ENCODE assay signal across 1 cellular context in the genomic region with DNA sequence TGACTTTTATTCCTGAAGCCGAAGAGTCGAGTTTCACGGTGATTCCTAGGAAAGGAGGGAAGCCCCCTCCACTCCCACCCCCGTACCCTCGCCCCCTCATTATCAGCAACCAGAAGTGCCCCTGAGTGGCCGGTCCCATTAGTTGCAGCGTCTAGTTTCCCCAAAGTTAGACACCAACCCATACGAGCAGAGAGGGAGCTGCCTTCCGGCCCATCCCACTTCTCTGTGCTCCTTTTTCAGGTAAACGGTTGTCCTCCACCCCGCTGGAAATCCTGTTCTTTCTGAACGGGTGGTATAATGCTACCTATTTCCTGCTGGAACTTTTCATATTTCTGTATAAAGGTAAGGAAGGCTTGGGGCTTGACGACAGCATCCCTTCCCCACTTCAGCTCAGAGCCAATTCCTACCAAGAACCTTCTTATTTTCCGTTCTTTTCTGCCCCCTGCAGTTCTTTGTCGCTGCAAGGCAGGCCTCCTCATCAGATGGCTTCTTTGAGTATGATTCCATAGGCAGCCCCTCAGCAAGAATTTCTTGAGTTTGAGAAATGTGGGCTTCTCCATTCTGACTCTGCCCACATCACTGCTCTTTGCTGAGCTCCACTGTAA.
TF ChIP-seq lines count a peak whose summit lies in the region.

No MANE protein-coding gene starts in this region.

TF ChIP-seq in GM12878, 131 proteins besides CTCF, POLR2A, EP300 and RAD21:
- TF ChIP-seq, protein P1, sequence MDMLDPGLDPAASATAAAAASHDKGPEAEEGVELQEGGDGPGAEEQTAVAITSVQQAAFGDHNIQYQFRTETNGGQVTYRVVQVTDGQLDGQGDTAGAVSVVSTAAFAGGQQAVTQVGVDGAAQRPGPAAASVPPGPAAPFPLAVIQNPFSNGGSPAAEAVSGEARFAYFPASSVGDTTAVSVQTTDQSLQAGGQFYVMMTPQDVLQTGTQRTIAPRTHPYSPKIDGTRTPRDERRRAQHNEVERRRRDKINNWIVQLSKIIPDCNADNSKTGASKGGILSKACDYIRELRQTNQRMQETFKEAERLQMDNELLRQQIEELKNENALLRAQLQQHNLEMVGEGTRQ (IDR thresholded peaks at IDR 0.05; ENCODE audit: borderline replicate concordance, low read depth, low read length) = no peak
- 0 out of 2 replicates have a peak, but pooled peaks have one; percentile 38 for TF ChIP-seq SMARCA5 (IDR thresholded peaks at IDR 0.05)
- 0 out of 2 replicates have a peak, but pooled peaks have one; percentile 21 for TF ChIP-seq SMC3 (IDR thresholded peaks at IDR 0.05; ENCODE audit: borderline replicate concordance, low read length)
